ENCODE assay signal across 7 cellular contexts in genomic region chr1:120357046-120357445, GRCh38. TPM values are rescaled to one million over a fixed set of nuclear protein-coding genes. Genes with fewer than 3 reads are reported as not detected.
DNase-seq lines count a peak whose midpoint lies in the region; ATAC-seq and TF ChIP-seq lines count a peak whose summit lies in the region.
"Not testable (repeated sequence)": the region's sequence is repeated elsewhere in the genome, so short reads cannot be mapped to it uniquely, and the experiment has no call there.

No MANE protein-coding gene starts in this region.

- TF ChIP-seq CTCF in activated CD8-positive, alpha-beta T cell treated with anti-CD3 and anti-CD28 coated beads for 36 hours (IDR thresholded peaks at IDR 0.05) = not testable (repeated sequence)

- intact Hi-C loops in activated CD8-positive, alpha-beta T cell treated with anti-CD3 and anti-CD28 coated beads for 36 hours (cut with micrococcal nuclease) = not testable (repeated sequence)

- not testable (repeated sequence) for H3K4me1 Mint-ChIP-seq in activated CD8-positive, alpha-beta T cell treated with anti-CD3 and anti-CD28 coated beads for 36 hours (ENCODE audit: low read depth); effector memory CD8-positive, alpha-beta T cell (ENCODE audit: low read depth in 2 of 2)

- CTCF ChIA-PET in activated CD8-positive, alpha-beta T cell treated with anti-CD3 and anti-CD28 coated beads for 36 hours (lab: Charles Lee) = not testable (repeated sequence)

- H3K27me3 Mint-ChIP-seq in activated CD8-positive, alpha-beta T cell treated with anti-CD3 and anti-CD28 coated beads for 36 hours; effector memory CD8-positive, alpha-beta T cell: not testable (repeated sequence)

- POLR2A ChIA-PET in activated CD8-positive, alpha-beta T cell treated with anti-CD3 and anti-CD28 coated beads for 36 hours (lab: Charles Lee) = not testable (repeated sequence)

- not testable (repeated sequence) for H3K27ac Mint-ChIP-seq in activated CD8-positive, alpha-beta T cell treated with anti-CD3 and anti-CD28 coated beads for 36 hours
- peak overlapping the region in 1 of 2 donors; percentile 75 for H3K27ac Mint-ChIP-seq in effector memory CD8-positive, alpha-beta T cell

- H3K4me3 Mint-ChIP-seq in activated CD8-positive, alpha-beta T cell treated with anti-CD3 and anti-CD28 coated beads for 36 hours = not testable (repeated sequence)
- peak overlapping the region; percentile 18 to 61 for H3K4me3 Mint-ChIP-seq in effector memory CD8-positive, alpha-beta T cell

- ATAC-seq in activated CD8-positive, alpha-beta T cell treated with anti-CD3 and anti-CD28 coated beads for 36 hours = peak; percentile 58
- ATAC-seq in effector memory CD8-positive, alpha-beta T cell (replicated peaks) = peak; percentile 51

- DNase-seq in H4 (ENCODE audit: low spot score) = peak; percentile 30
- DNase-seq in T follicular helper cell (ENCODE audit: low read depth) = peak; percentile 54
- DNase-seq in activated CD8-positive, alpha-beta T cell treated with anti-CD3 and anti-CD28 coated beads for 36 hours = peak; percentile 84
- peak; percentile 65 for DNase-seq in activated naive CD4-positive, alpha-beta T cell treated with Interleukin-2 at 50 U/mL for 16 hours
- DNase-seq in effector memory CD8-positive, alpha-beta T cell = peak; percentile 48 to 58 (median 51)
- peak; percentile 0 for DNase-seq in middle frontal gyrus (ENCODE audit: extremely low spot score, low spot score)
- peak; percentile 45 for DNase-seq in stimulated activated CD4-positive, alpha-beta T cell treated with anti-CD3 and anti-CD28 coated beads, Interleukin-4, amount 100 ng/mL, for 1 hour

- not testable (repeated sequence) for H3K9me3 Mint-ChIP-seq in activated CD8-positive, alpha-beta T cell treated with anti-CD3 and anti-CD28 coated beads for 36 hours; effector memory CD8-positive, alpha-beta T cell

- H3K36me3 Mint-ChIP-seq in activated CD8-positive, alpha-beta T cell treated with anti-CD3 and anti-CD28 coated beads for 36 hours (ENCODE audit: low read depth); effector memory CD8-positive, alpha-beta T cell (ENCODE audit: insufficient read depth): not testable (repeated sequence)

RNA-seq across cellular contexts. Expression of gene NBPF8, which starts 57.8 kb away (rescaled TPM):
- 5.4 and 8.2 TPM in 2 replicates for total RNA-seq in H4 (2014; rRNA removed; shearing (Covaris generic))
- 10 to 100 TPM; 20.8 to 21.1 TPM for total RNA-seq in activated CD8-positive, alpha-beta T cell treated with anti-CD3 and anti-CD28 coated beads for 36 hours

Comparison
In these comparisons a context has a peak if more than half of its experiments do, and no peak if none do; other contexts are left out.
1. Peak in every context shown above with its lines: DNase-seq and ATAC-seq.
2. DNase-seq: peak in every context shown above with its lines; median percentile 84 in activated CD8-positive, alpha-beta T cell treated with anti-CD3 and anti-CD28 coated beads for 36 hours; 65 in activated naive CD4-positive, alpha-beta T cell treated with Interleukin-2 at 50 U/mL for 16 hours; 54 in T follicular helper cell; 51 in effector memory CD8-positive, alpha-beta T cell; 45 in stimulated activated CD4-positive, alpha-beta T cell treated with anti-CD3 and anti-CD28 coated beads, Interleukin-4, amount 100 ng/mL, for 1 hour; 30 in H4; 0 in middle frontal gyrus.